8 cellular contexts compared by ENCODE assay signal in genomic region chr19:48321622-48322591, GRCh38. TPM values are rescaled to one million over a fixed set of nuclear protein-coding genes. Genes with fewer than 3 reads are reported as not detected.
DNase-seq lines count a peak whose midpoint lies in the region; ATAC-seq and TF ChIP-seq lines count a peak whose summit lies in the region.

No MANE protein-coding gene starts in this region.

- TF ChIP-seq CTCF in fibroblast of lung (conservative IDR thresholded peaks at IDR 0.05 in 1 of 2, IDR thresholded peaks at IDR 0.05 in 1 of 2; ENCODE audit: low read depth in 1 of 2, low read length in 2 of 2) (no peak), natural killer cell (IDR thresholded peaks at IDR 0.05) (no peak)

- intact Hi-C loops in natural killer cell (cut with micrococcal nuclease), result loop anchor here (5.0 kb wide), 1 partner anchor 40 kb away; the partner anchor contains the start of genes SYNGR4 and TMEM143

- peak; percentile 65 to 91 (median 77) for ATAC-seq in natural killer cell
- peak; percentile 71 to 75 for ATAC-seq in stimulated activated naive B cell treated with anti-CD40 and anti-IgM and Interleukin-4, amounts not matched to agents 10 μg/mL and 1 μg/mL and 100 μg/mL, for 72 hours (replicated peaks)

- no peaks in the 10 kb centered on the region for H3K27me3 ChIP-seq in fibroblast of lung (ENCODE audit: control insufficient read depth, insufficient read depth, low read length)

- H4K20me1 ChIP-seq in fibroblast of lung (ENCODE audit: control insufficient read depth, extremely low read depth, insufficient read depth, low read length), result no peaks in the 10 kb centered on the region

- no peaks in the 10 kb centered on the region for H3K36me3 ChIP-seq in fibroblast of lung (ENCODE audit: control insufficient read depth, insufficient read depth, low read length)

- H3K4me1 ChIP-seq in fibroblast of lung (ENCODE audit: control insufficient read depth, extremely low read depth, insufficient read depth, low read length), result peaks cover 14% of the 10 kb centered on the region

- H3K4me3 Mint-ChIP-seq in natural killer cell, result peak overlapping the region; percentile 95
- H3K4me3 Mint-ChIP-seq in stimulated activated naive B cell treated with anti-CD40 and anti-IgM and Interleukin-4, amounts not matched to agents 10 μg/mL and 1 μg/mL and 100 μg/mL, for 72 hours, result peak overlapping the region; percentile 91 to 96

- peaks cover 14% of the 10 kb centered on the region for H3K79me2 ChIP-seq in fibroblast of lung (ENCODE audit: control insufficient read depth, insufficient read depth, low read length)

- H3K27me3 Mint-ChIP-seq in natural killer cell (ENCODE audit: low read depth in 2 of 2), result no peaks in the 10 kb centered on the region
- H3K27me3 Mint-ChIP-seq in stimulated activated naive B cell treated with anti-CD40 and anti-IgM and Interleukin-4, amounts not matched to agents 10 μg/mL and 1 μg/mL and 100 μg/mL, for 72 hours, result no peaks in the 10 kb centered on the region

- H3K9me3 ChIP-seq in fibroblast of lung (ENCODE audit: control insufficient read depth, insufficient read depth, low read depth, low read length), result no peaks in the 10 kb centered on the region

- peak overlapping the region; percentile 88 for H3K4me2 ChIP-seq in fibroblast of lung (ENCODE audit: extremely low read depth, insufficient read depth, low read length)

- no peaks in the 10 kb centered on the region for H3K9me3 Mint-ChIP-seq in natural killer cell
- no peaks in the 10 kb centered on the region for H3K9me3 Mint-ChIP-seq in stimulated activated naive B cell treated with anti-CD40 and anti-IgM and Interleukin-4, amounts not matched to agents 10 μg/mL and 1 μg/mL and 100 μg/mL, for 72 hours

- peak overlapping the region; percentile 99 to 100 for H3K27ac Mint-ChIP-seq in natural killer cell
- peak overlapping the region; percentile 99 for H3K27ac Mint-ChIP-seq in stimulated activated naive B cell treated with anti-CD40 and anti-IgM and Interleukin-4, amounts not matched to agents 10 μg/mL and 1 μg/mL and 100 μg/mL, for 72 hours

- no peaks in the 10 kb centered on the region for H3K36me3 Mint-ChIP-seq in natural killer cell
- peaks cover 7 to 16% of the 10 kb centered on the region in 2 donors for H3K36me3 Mint-ChIP-seq in stimulated activated naive B cell treated with anti-CD40 and anti-IgM and Interleukin-4, amounts not matched to agents 10 μg/mL and 1 μg/mL and 100 μg/mL, for 72 hours

- peak overlapping the region; percentile 91 for H2AFZ ChIP-seq in fibroblast of lung (ENCODE audit: low read length)

- H3K4me3 ChIP-seq in fibroblast of lung (replicated peaks in 1 of 4; ENCODE audit: control extremely low read depth in 1 of 4, insufficient read depth in 1 of 4, low read depth in 3 of 4, low read length in 4 of 4), result peak overlapping the region; percentile 49 to 56 (median 54)

- DNase-seq in EL (peak; percentile 99), H4 (ENCODE audit: low spot score) (peak; percentile 97), LHCN-M2 (ENCODE audit: low read depth) (peak; percentile 98), RKO (ENCODE audit: low spot score) (peak; percentile 97), fibroblast of lung (ENCODE audit: low read depth in 2 of 2) (peak; percentile 98 to 99), natural killer cell (peak; percentile 100)
- peak; percentile 98 to 99 for DNase-seq in activated T-helper 1 cell treated with anti-CD3 and anti-CD28 coated beads, Interleukin-2, amount 50 U/mL, for 16 hours (ENCODE audit: low read depth in 1 of 2, low spot score in 1 of 2)
- DNase-seq in stimulated activated naive B cell treated with anti-CD40 and anti-IgM and Interleukin-4, amounts not matched to agents 10 μg/mL and 1 μg/mL and 100 μg/mL, for 72 hours, result peak; percentile 98

- peaks cover 55 to 68% of the 10 kb centered on the region in 2 donors for H3K4me1 Mint-ChIP-seq in natural killer cell
- peaks cover 40 to 59% of the 10 kb centered on the region in 2 donors for H3K4me1 Mint-ChIP-seq in stimulated activated naive B cell treated with anti-CD40 and anti-IgM and Interleukin-4, amounts not matched to agents 10 μg/mL and 1 μg/mL and 100 μg/mL, for 72 hours

- H3K9ac ChIP-seq in fibroblast of lung (ENCODE audit: insufficient read depth, low read length), result peak overlapping the region; percentile 83

- peak overlapping the region; percentile 96 for H3K27ac ChIP-seq in fibroblast of lung (ENCODE audit: insufficient read depth, low read length)

RNA-seq across cellular contexts. Expression of gene EMP3, which starts 3.4 kb away (rescaled TPM):
- 80.2 and 150 TPM in 2 replicates for total RNA-seq in H4 (2014; rRNA removed; shearing (Covaris generic))
- total RNA-seq in LHCN-M2 (2014; rRNA removed), result 184 and 258 TPM in 2 replicates
- polyA plus RNA-seq in LHCN-M2 (2012), result 937 TPM
- total RNA-seq in fibroblast of lung, result 168 and 246 TPM in 2 replicates
- 303 and 488 TPM in 2 replicates for polyA plus RNA-seq in fibroblast of lung
- 529 and 765 TPM in 2 replicates for polyA plus RNA-seq in fibroblast of lung (2012)
- 721 and 1,057 TPM in 2 replicates for polyA minus RNA-seq in fibroblast of lung (ENCODE audit: low replicate concordance)
- 100 to 1,000 TPM; 284 to 342 (median 334) TPM for total RNA-seq in natural killer cell

RNA-seq across cellular contexts. Expression of gene TMEM143, which starts 41.8 kb away (rescaled TPM):
- 3.3 and 3.6 TPM in 2 replicates for total RNA-seq in H4 (2014; rRNA removed; shearing (Covaris generic))
- 7.3 and 7.6 TPM in 2 replicates for total RNA-seq in LHCN-M2 (2014; rRNA removed)
- polyA plus RNA-seq in LHCN-M2 (2012), result 5.8 TPM
- total RNA-seq in fibroblast of lung, result 2.8 and 8.3 TPM in 2 replicates
- 3.9 and 4.0 TPM in 2 replicates for polyA plus RNA-seq in fibroblast of lung
- polyA plus RNA-seq in fibroblast of lung (2012), result 3.7 and 5.2 TPM in 2 replicates
- 5.4 and 12.3 TPM in 2 replicates for polyA minus RNA-seq in fibroblast of lung (ENCODE audit: low replicate concordance)
- total RNA-seq in natural killer cell, result 10 to 100 TPM; 10.2 to 12.3 (median 11.1) TPM

RNA-seq across cellular contexts. Expression of gene SYNGR4, which starts 42.3 kb away (rescaled TPM):
- total RNA-seq in H4 (2014; rRNA removed; shearing (Covaris generic)), result 0.35 TPM in 1 of 2 replicates, not detected in the other
- total RNA-seq in LHCN-M2 (2014; rRNA removed), result not detected in 2 replicates
- polyA plus RNA-seq in LHCN-M2 (2012), result not detected
- total RNA-seq in fibroblast of lung, result not detected in 2 replicates
- polyA plus RNA-seq in fibroblast of lung, result not detected in 2 replicates
- polyA plus RNA-seq in fibroblast of lung (2012), result not detected in 2 replicates
- not detected in 2 replicates for polyA minus RNA-seq in fibroblast of lung (ENCODE audit: low replicate concordance)
- total RNA-seq in natural killer cell, result not detected

RNA-seq across cellular contexts. Expression of gene ZNF114, which starts 52.0 kb away (rescaled TPM):
- total RNA-seq in H4 (2014; rRNA removed; shearing (Covaris generic)), result 0.06 TPM in 1 of 2 replicates, not detected in the other
- total RNA-seq in LHCN-M2 (2014; rRNA removed) (0.13 TPM in 1 of 2 replicates, not detected in the other), fibroblast of lung (0.26 TPM in 1 of 2 replicates, not detected in the other), natural killer cell (not detected)
- polyA plus RNA-seq in LHCN-M2 (2012), result 0.16 TPM
- 0.05 and 0.49 TPM in 2 replicates for polyA plus RNA-seq in fibroblast of lung
- 0.17 TPM in 1 of 2 replicates, not detected in the other for polyA plus RNA-seq in fibroblast of lung (2012)
- not detected in 2 replicates for polyA minus RNA-seq in fibroblast of lung (ENCODE audit: low replicate concordance)

Comparison
In these comparisons a context has a peak if more than half of its experiments do, and no peak if none do; other contexts are left out.
1. Peak in every context shown above with its lines: DNase-seq, ATAC-seq, H3K4me3 ChIP-seq and H3K27ac ChIP-seq.